In genomic region chr7:90587766-90588165, GRCh38 we compare ENCODE assay signal across 25 cellular contexts.
"Had no signal": no experiment of that assay in that cellular context is flagged by ENCODE, and none has a peak within 500 bp of the region (broad histone marks: within the 10 kb centered on the region; RNA-seq: fewer than 3 reads in every experiment).

No MANE protein-coding gene starts in this region.

- H3K4me1 ChIP-seq: heart left ventricle, pancreas, right atrium auricular region, suprapubic skin, transverse colon, vagina had no signal

- H3K4me3 ChIP-seq: heart left ventricle, hepatocyte, pancreas, right atrium auricular region, smooth muscle cell, suprapubic skin, transverse colon, vagina had no signal

- H3K4me1 Mint-ChIP-seq: stimulated activated naive CD8-positive, alpha-beta T cell treated with anti-CD3 and anti-CD28 coated beads, Interleukin-15, amount 100 ng/mL, for 72 hours had no signal

- ATAC-seq: effector memory CD8-positive, alpha-beta T cell; heart left ventricle; left lobe of liver; naive thymus-derived CD8-positive, alpha-beta T cell; pancreas; sciatic nerve; stimulated activated naive CD8-positive, alpha-beta T cell treated with anti-CD3 and anti-CD28 coated beads, Interleukin-15, amount 100 ng/mL, for 72 hours had no signal

- DNase-seq: cerebellar nuclear complex; cortex of kidney; effector memory CD8-positive, alpha-beta T cell; erythroblast; heart left ventricle; naive thymus-derived CD8-positive, alpha-beta T cell; occipital lobe; pancreas; stimulated activated CD4-positive, alpha-beta T cell treated with anti-CD3 and anti-CD28 coated beads, Interleukin-12 subunit alpha, Interleukin-12 subunit beta, amount 100 ng/mL, for 4 hours; stimulated activated CD4-positive, alpha-beta T cell treated with anti-CD3 and anti-CD28 coated beads, Interleukin-1b, Interleukin-23, amount 100 ng/mL, for 48 hours; stimulated activated CD4-positive, alpha-beta T cell treated with anti-CD3 and anti-CD28 coated beads, Interleukin-4, amount 100 ng/mL, for 1 hour; stimulated activated CD8-positive, alpha-beta memory T cell treated with anti-CD3 and anti-CD28 coated beads, Interleukin-4, amount 100 ng/mL, for 48 hours; stimulated activated naive CD4-positive, alpha-beta T cell; stimulated activated naive CD8-positive, alpha-beta T cell treated with anti-CD3 and anti-CD28 coated beads, Interleukin-15, amount 100 ng/mL, for 72 hours; transverse colon had no signal

- H3K36me3 ChIP-seq: heart left ventricle, pancreas, right atrium auricular region, suprapubic skin, transverse colon, vagina had no signal

- H2AFZ ChIP-seq: hepatocyte had no signal

- H3K27me3 Mint-ChIP-seq: effector memory CD8-positive, alpha-beta T cell; stimulated activated naive CD8-positive, alpha-beta T cell treated with anti-CD3 and anti-CD28 coated beads, Interleukin-15, amount 100 ng/mL, for 72 hours had no signal

- H3K27ac Mint-ChIP-seq: effector memory CD8-positive, alpha-beta T cell; naive thymus-derived CD8-positive, alpha-beta T cell; stimulated activated naive CD8-positive, alpha-beta T cell treated with anti-CD3 and anti-CD28 coated beads, Interleukin-15, amount 100 ng/mL, for 72 hours had no signal

- H3K9me3 ChIP-seq: pancreas, right atrium auricular region, suprapubic skin, transverse colon, vagina had no signal

- FAIRE-seq: endometrium, frontal cortex, islet of Langerhans, pancreas had no signal

- H3K4me3 Mint-ChIP-seq: effector memory CD8-positive, alpha-beta T cell; naive thymus-derived CD8-positive, alpha-beta T cell; stimulated activated naive CD8-positive, alpha-beta T cell treated with anti-CD3 and anti-CD28 coated beads, Interleukin-15, amount 100 ng/mL, for 72 hours had no signal

- H3K27ac ChIP-seq: heart left ventricle, hepatocyte, pancreas, right atrium auricular region, suprapubic skin, transverse colon, vagina had no signal

- H3K79me2 ChIP-seq: hepatocyte had no signal

- H3K27me3 ChIP-seq: heart left ventricle, hepatocyte, pancreas, right atrium auricular region, suprapubic skin, transverse colon, vagina had no signal

- H3K36me3 Mint-ChIP-seq: naive thymus-derived CD8-positive, alpha-beta T cell had no signal

- H3K4me2 ChIP-seq: hepatocyte, smooth muscle cell had no signal
